ENCODE assay signal across 8 cellular contexts in the genomic region with DNA sequence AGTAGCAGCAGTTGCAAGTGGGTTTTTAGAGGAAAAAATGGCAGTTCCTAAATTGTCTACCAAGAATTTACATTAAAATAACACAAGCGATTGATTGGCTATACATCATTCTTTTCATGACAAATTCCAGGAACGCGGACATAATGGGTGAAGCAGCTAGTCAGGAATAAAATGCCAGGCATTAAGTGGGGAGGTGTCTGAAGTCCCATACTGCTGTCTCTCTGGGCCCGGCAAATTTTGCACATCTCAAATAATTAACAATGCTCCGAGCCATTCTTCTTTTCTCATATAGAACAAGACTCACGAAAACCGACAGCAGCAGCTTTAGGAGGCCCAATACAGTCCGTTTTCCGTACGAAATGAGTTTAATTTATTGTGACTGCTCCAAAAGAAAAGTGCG. TPM values are rescaled to one million over a fixed set of nuclear protein-coding genes. Genes with fewer than 3 reads are reported as not detected.
DNase-seq lines count a peak whose midpoint lies in the region; ATAC-seq and TF ChIP-seq lines count a peak whose summit lies in the region.

No MANE protein-coding gene starts in this region.

- H3K36me3 Mint-ChIP-seq in activated CD4-positive, alpha-beta T cell treated with anti-CD3 and anti-CD28 coated beads for 36 hours (ENCODE audit: low read depth): peaks cover 56% of the 10 kb centered on the region
- peaks cover 28% of the 10 kb centered on the region for H3K36me3 Mint-ChIP-seq in activated naive CD8-positive, alpha-beta T cell treated with anti-CD3 and anti-CD28 coated beads, Interleukin-2, amount 10 ng/mL, durations not matched to agents 7 days and 5 days

- H3K36me3 ChIP-seq in kidney epithelial cell (ENCODE audit: control insufficient read depth, insufficient read depth, low read length): no peaks in the 10 kb centered on the region
- H3K36me3 ChIP-seq in testis (ENCODE audit: low read depth, missing control alignments): no peaks in the 10 kb centered on the region

- 0 to 1% methylated on average over 11 of the region's 11 CpGs for WGBS in testis, 2 donors

- CTCF ChIA-PET in activated CD4-positive, alpha-beta T cell treated with anti-CD3 and anti-CD28 coated beads for 36 hours (lab: Charles Lee): interaction anchor here (0.7 to 6.2 kb wide), 11 partner anchors 12 to 1211 kb away, joined by 3 to 78 read pairs (median 9); a partner anchor contains a TSS

- no peaks in the 10 kb centered on the region for H3K9me3 ChIP-seq in testis

- no peaks in the 10 kb centered on the region for H3K9me3 Mint-ChIP-seq in activated CD4-positive, alpha-beta T cell treated with anti-CD3 and anti-CD28 coated beads for 36 hours (ENCODE audit: low read depth)
- H3K9me3 Mint-ChIP-seq in activated naive CD8-positive, alpha-beta T cell treated with anti-CD3 and anti-CD28 coated beads, Interleukin-2, amount 10 ng/mL, durations not matched to agents 7 days and 5 days: no peaks in the 10 kb centered on the region

- H3K27me3 Mint-ChIP-seq in activated CD4-positive, alpha-beta T cell treated with anti-CD3 and anti-CD28 coated beads for 36 hours: no peaks in the 10 kb centered on the region
- H3K27me3 Mint-ChIP-seq in activated naive CD8-positive, alpha-beta T cell treated with anti-CD3 and anti-CD28 coated beads, Interleukin-2, amount 10 ng/mL, durations not matched to agents 7 days and 5 days: no peaks in the 10 kb centered on the region

- H3K4me3 ChIP-seq in kidney epithelial cell (ENCODE audit: low read depth, low read length) (peak overlapping the region; percentile 93), testis (peak overlapping the region; percentile 92 to 93)

- TF ChIP-seq CTCF in kidney epithelial cell (IDR thresholded peaks at IDR 0.05; ENCODE audit: insufficient read depth, low read length, poor library complexity, severe bottlenecking) (no peak), testis (IDR thresholded peaks at IDR 0.05) (no peak)

- no peak for ATAC-seq in activated CD4-positive, alpha-beta T cell treated with anti-CD3 and anti-CD28 coated beads for 36 hours
- no peak for ATAC-seq in activated naive CD8-positive, alpha-beta T cell treated with anti-CD3 and anti-CD28 coated beads, Interleukin-2, amount 10 ng/mL, durations not matched to agents 7 days and 5 days (ENCODE audit: low read depth)
- ATAC-seq in GM21360 (IDR thresholded peaks at IDR 0.05; ENCODE audit: unreplicated experiment): no peak

- POLR2A ChIA-PET in activated CD4-positive, alpha-beta T cell treated with anti-CD3 and anti-CD28 coated beads for 36 hours (lab: Charles Lee): interaction anchor here (0.7 to 3.4 kb wide), 11 partner anchors 14 to 308 kb away, joined by 3 to 68 read pairs (median 5); a partner anchor contains a TSS
- POLR2A ChIA-PET in activated naive CD8-positive, alpha-beta T cell treated with anti-CD3 and anti-CD28 coated beads, Interleukin-2, amount 10 ng/mL, durations not matched to agents 7 days and 5 days (lab: Charles Lee): interaction anchor here (0.6 to 3.0 kb wide), 16 partner anchors 10 to 1239 kb away, joined by 3 to 102 read pairs (median 12); a partner anchor contains a TSS

- peaks cover 22% of the 10 kb centered on the region for H3K4me1 ChIP-seq in testis

- H3K27ac Mint-ChIP-seq in activated CD4-positive, alpha-beta T cell treated with anti-CD3 and anti-CD28 coated beads for 36 hours: peak overlapping the region; percentile 97
- peak overlapping the region; percentile 94 for H3K27ac Mint-ChIP-seq in activated naive CD8-positive, alpha-beta T cell treated with anti-CD3 and anti-CD28 coated beads, Interleukin-2, amount 10 ng/mL, durations not matched to agents 7 days and 5 days

- intact Hi-C loops in activated CD4-positive, alpha-beta T cell treated with anti-CD3 and anti-CD28 coated beads for 36 hours (cut with DNase I, micrococcal nuclease): loop anchor here (1.0 to 5.0 kb wide), 13 partner anchors 15 to 1211 kb away; a partner anchor contains a TSS
- intact Hi-C loops in testis (cut with DNase I; ENCODE audit: low total_unique reads): no loop called here

- H3K27me3 ChIP-seq in kidney epithelial cell (ENCODE audit: control insufficient read depth, insufficient read depth, low read length): no peaks in the 10 kb centered on the region
- H3K27me3 ChIP-seq in testis: no peaks in the 10 kb centered on the region

- H3K27ac ChIP-seq in testis: peak overlapping the region; percentile 71 to 94

- no peak for TF ChIP-seq POLR2A in testis (IDR thresholded peaks at IDR 0.05)

- H3K4me3 Mint-ChIP-seq in activated CD4-positive, alpha-beta T cell treated with anti-CD3 and anti-CD28 coated beads for 36 hours: peak overlapping the region; percentile 93
- peak overlapping the region; percentile 97 for H3K4me3 Mint-ChIP-seq in activated naive CD8-positive, alpha-beta T cell treated with anti-CD3 and anti-CD28 coated beads, Interleukin-2, amount 10 ng/mL, durations not matched to agents 7 days and 5 days

- H3K4me1 Mint-ChIP-seq in activated CD4-positive, alpha-beta T cell treated with anti-CD3 and anti-CD28 coated beads for 36 hours: peaks cover 46% of the 10 kb centered on the region
- H3K4me1 Mint-ChIP-seq in activated naive CD8-positive, alpha-beta T cell treated with anti-CD3 and anti-CD28 coated beads, Interleukin-2, amount 10 ng/mL, durations not matched to agents 7 days and 5 days: peaks cover 30% of the 10 kb centered on the region

- DNase-seq in activated CD4-positive, alpha-beta T cell treated with anti-CD3 and anti-CD28 coated beads for 36 hours: no peak
- no peak for DNase-seq in activated CD4-positive, alpha-beta T cell treated with anti-CD3 and anti-CD28 coated beads for 48 hours
- no peak for DNase-seq in activated naive CD8-positive, alpha-beta T cell treated with anti-CD3 and anti-CD28 coated beads, Interleukin-2, amount 10 ng/mL, durations not matched to agents 7 days and 5 days
- DNase-seq in kidney epithelial cell (ENCODE audit: low read depth): no peak
- no peak for DNase-seq in testis
- DNase-seq in globus pallidus (ENCODE audit: low spot score): no peak
- no peak for DNase-seq in DMS 273 treated with DMSO at 0.1 percent for 48 hours (lab: John Stamatoyannopoulos, UW)

RNA-seq across cellular contexts. Expression of a gene that starts 0.7 kb away (rescaled TPM):
- 100 to 1,000 TPM; 272 to 309 TPM for total RNA-seq in activated CD4-positive, alpha-beta T cell treated with anti-CD3 and anti-CD28 coated beads for 36 hours
- 100 to 1,000 TPM; 238 to 254 TPM for total RNA-seq in activated naive CD8-positive, alpha-beta T cell treated with anti-CD3 and anti-CD28 coated beads, Interleukin-2, amount 10 ng/mL, durations not matched to agents 7 days and 5 days
- total RNA-seq in kidney epithelial cell: 168 and 258 TPM in 2 replicates
- total RNA-seq in testis: 100 to 1,000 TPM; 102 to 114 TPM
- 193 TPM for polyA plus RNA-seq in testis (ENCODE audit: insufficient read depth, low read depth, low replicate concordance)

RNA-seq across cellular contexts. Expression of a gene that starts 0.9 kb away (rescaled TPM):
- 10 to 100 TPM; 23.8 to 32.2 TPM for total RNA-seq in activated CD4-positive, alpha-beta T cell treated with anti-CD3 and anti-CD28 coated beads for 36 hours
- total RNA-seq in activated naive CD8-positive, alpha-beta T cell treated with anti-CD3 and anti-CD28 coated beads, Interleukin-2, amount 10 ng/mL, durations not matched to agents 7 days and 5 days: 10 to 100 TPM; 54.6 to 55.0 TPM
- total RNA-seq in kidney epithelial cell (38.5 and 45.2 TPM in 2 replicates), testis (10 to 100 TPM; 88.8 to 89.1 TPM)
- polyA plus RNA-seq in testis (ENCODE audit: insufficient read depth, low read depth, low replicate concordance): 58.3 TPM

RNA-seq across cellular contexts. Expression of a gene that starts 15.3 kb away (rescaled TPM):
- 1 to 10 TPM; 7.8 to 9.2 TPM for total RNA-seq in activated CD4-positive, alpha-beta T cell treated with anti-CD3 and anti-CD28 coated beads for 36 hours
- total RNA-seq in activated naive CD8-positive, alpha-beta T cell treated with anti-CD3 and anti-CD28 coated beads, Interleukin-2, amount 10 ng/mL, durations not matched to agents 7 days and 5 days: 1 to 10 TPM; 8.0 to 8.2 TPM
- total RNA-seq in kidney epithelial cell: 22.9 and 23.8 TPM in 2 replicates
- 10 to 100 TPM; 15.3 to 18.2 TPM for total RNA-seq in testis
- polyA plus RNA-seq in testis (ENCODE audit: insufficient read depth, low read depth, low replicate concordance): 12.7 TPM

RNA-seq across cellular contexts. Expression of a gene that starts 21.0 kb away (rescaled TPM):
- 10 to 100 TPM; 37.3 to 47.9 TPM for total RNA-seq in activated CD4-positive, alpha-beta T cell treated with anti-CD3 and anti-CD28 coated beads for 36 hours
- total RNA-seq in activated naive CD8-positive, alpha-beta T cell treated with anti-CD3 and anti-CD28 coated beads, Interleukin-2, amount 10 ng/mL, durations not matched to agents 7 days and 5 days: 10 to 100 TPM; 43.7 to 44.3 TPM
- total RNA-seq in kidney epithelial cell (7.5 and 12.4 TPM in 2 replicates), testis (10 to 100 TPM; 23.8 to 35.8 TPM)
- 85.7 TPM for polyA plus RNA-seq in testis (ENCODE audit: insufficient read depth, low read depth, low replicate concordance)

RNA-seq across cellular contexts. Expression of a gene that starts 33.5 kb away (rescaled TPM):
- 1,000 to 10,000 TPM in 1 of 2 experiments, 100 to 1,000 TPM in 1; 481 to 1,987 TPM for total RNA-seq in activated CD4-positive, alpha-beta T cell treated with anti-CD3 and anti-CD28 coated beads for 36 hours
- total RNA-seq in activated naive CD8-positive, alpha-beta T cell treated with anti-CD3 and anti-CD28 coated beads, Interleukin-2, amount 10 ng/mL, durations not matched to agents 7 days and 5 days: 1,000 to 10,000 TPM; 1,762 to 1,786 TPM
- total RNA-seq in kidney epithelial cell (11,881 and 16,427 TPM in 2 replicates), testis (1,000 to 10,000 TPM; 2,556 to 3,974 TPM)
- 1,765 TPM for polyA plus RNA-seq in testis (ENCODE audit: insufficient read depth, low read depth, low replicate concordance)
